In genomic region chr4:150572704-150573504, GRCh38 we compare ENCODE assay signal across 1 cellular context.
TF ChIP-seq lines count a peak whose summit lies in the region.

No MANE protein-coding gene starts in this region.

TF ChIP-seq in SK-N-SH treated with all-trans-retinoic acid at 6 μM for 48 hours, 23 proteins besides CTCF, POLR2A, EP300 and RAD21 (continued from another document):
- TF ChIP-seq, protein P1, sequence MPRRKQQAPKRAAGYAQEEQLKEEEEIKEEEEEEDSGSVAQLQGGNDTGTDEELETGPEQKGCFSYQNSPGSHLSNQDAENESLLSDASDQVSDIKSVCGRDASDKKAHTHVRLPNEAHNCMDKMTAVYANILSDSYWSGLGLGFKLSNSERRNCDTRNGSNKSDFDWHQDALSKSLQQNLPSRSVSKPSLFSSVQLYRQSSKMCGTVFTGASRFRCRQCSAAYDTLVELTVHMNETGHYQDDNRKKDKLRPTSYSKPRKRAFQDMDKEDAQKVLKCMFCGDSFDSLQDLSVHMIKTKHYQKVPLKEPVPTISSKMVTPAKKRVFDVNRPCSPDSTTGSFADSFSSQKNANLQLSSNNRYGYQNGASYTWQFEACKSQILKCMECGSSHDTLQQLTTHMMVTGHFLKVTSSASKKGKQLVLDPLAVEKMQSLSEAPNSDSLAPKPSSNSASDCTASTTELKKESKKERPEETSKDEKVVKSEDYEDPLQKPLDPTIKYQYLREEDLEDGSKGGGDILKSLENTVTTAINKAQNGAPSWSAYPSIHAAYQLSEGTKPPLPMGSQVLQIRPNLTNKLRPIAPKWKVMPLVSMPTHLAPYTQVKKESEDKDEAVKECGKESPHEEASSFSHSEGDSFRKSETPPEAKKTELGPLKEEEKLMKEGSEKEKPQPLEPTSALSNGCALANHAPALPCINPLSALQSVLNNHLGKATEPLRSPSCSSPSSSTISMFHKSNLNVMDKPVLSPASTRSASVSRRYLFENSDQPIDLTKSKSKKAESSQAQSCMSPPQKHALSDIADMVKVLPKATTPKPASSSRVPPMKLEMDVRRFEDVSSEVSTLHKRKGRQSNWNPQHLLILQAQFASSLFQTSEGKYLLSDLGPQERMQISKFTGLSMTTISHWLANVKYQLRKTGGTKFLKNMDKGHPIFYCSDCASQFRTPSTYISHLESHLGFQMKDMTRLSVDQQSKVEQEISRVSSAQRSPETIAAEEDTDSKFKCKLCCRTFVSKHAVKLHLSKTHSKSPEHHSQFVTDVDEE (CRISPR knock-in tag; IDR thresholded peaks at IDR 0.05) = no peak
- TF ChIP-seq, protein P2, sequence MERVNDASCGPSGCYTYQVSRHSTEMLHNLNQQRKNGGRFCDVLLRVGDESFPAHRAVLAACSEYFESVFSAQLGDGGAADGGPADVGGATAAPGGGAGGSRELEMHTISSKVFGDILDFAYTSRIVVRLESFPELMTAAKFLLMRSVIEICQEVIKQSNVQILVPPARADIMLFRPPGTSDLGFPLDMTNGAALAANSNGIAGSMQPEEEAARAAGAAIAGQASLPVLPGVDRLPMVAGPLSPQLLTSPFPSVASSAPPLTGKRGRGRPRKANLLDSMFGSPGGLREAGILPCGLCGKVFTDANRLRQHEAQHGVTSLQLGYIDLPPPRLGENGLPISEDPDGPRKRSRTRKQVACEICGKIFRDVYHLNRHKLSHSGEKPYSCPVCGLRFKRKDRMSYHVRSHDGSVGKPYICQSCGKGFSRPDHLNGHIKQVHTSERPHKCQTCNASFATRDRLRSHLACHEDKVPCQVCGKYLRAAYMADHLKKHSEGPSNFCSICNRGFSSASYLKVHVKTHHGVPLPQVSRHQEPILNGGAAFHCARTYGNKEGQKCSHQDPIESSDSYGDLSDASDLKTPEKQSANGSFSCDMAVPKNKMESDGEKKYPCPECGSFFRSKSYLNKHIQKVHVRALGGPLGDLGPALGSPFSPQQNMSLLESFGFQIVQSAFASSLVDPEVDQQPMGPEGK (CRISPR knock-in tag; IDR thresholded peaks at IDR 0.05; ENCODE audit: borderline replicate concordance) = no peak
- TF ChIP-seq ZNF565 (CRISPR knock-in tag; conservative IDR thresholded peaks at IDR 0.05; ENCODE audit: low read depth) = no peak
